ENCODE assay signal across 8 cellular contexts in the genomic region with DNA sequence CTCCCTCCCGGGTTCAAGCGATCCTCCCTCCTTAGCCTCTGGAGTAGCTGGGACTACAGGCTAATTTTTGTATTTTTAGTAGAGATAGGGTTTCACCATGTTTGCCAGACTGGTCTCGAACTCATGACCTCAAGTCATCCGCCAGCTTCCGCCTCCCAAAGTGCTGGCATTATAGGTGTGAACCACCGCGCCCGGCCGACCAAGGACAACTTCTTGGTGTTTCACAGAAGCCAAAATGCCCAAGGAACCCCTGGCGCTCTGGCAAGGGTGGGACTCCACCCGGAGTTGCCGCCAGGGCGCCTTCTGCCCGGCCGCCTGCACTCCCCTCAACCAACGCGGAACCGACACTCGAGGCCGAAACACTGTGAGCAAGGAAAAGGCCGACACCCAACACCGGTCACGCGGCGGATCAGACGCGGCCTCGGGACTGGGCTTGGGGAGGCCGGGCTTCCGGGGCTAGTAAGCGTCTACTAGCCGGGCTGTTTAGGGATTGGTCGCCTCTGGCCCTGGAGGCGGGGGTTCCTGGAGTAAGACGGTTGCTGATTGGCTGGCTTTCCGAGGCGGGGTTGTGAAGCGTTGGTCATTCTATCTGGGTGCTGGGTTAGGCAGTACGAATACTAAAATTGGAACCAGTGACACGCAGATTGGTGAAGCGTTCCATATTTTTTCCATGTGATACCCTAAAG. TPM values are rescaled to one million over a fixed set of nuclear protein-coding genes. Genes with fewer than 3 reads are reported as not detected.
DNase-seq lines count a peak whose midpoint lies in the region; ATAC-seq and TF ChIP-seq lines count a peak whose summit lies in the region.

No MANE protein-coding gene starts in this region.

- CTCF ChIA-PET in activated CD8-positive, alpha-beta T cell treated with anti-CD3 and anti-CD28 coated beads for 36 hours (lab: Charles Lee), result interaction anchor here (1.0 kb wide), 1 partner anchor 11 kb away, joined by 3 read pairs; no protein-coding TSS in a partner anchor

- peak overlapping the region in 58 of 59 donors; percentile 76 to 99 (median 91) for H3K27ac ChIP-seq in dorsolateral prefrontal cortex
- peak overlapping the region; percentile 88 to 91 for H3K27ac ChIP-seq in left lung

- no peaks in the 10 kb centered on the region for H3K9me3 Mint-ChIP-seq in activated CD8-positive, alpha-beta T cell treated with anti-CD3 and anti-CD28 coated beads for 36 hours

- peaks cover 0 to 6% of the 10 kb centered on the region in 2 donors for H3K4me1 ChIP-seq in left lung

- peak overlapping the region; percentile 73 for H3K4me3 Mint-ChIP-seq in activated CD8-positive, alpha-beta T cell treated with anti-CD3 and anti-CD28 coated beads for 36 hours

- H3K4me1 Mint-ChIP-seq in activated CD8-positive, alpha-beta T cell treated with anti-CD3 and anti-CD28 coated beads for 36 hours (ENCODE audit: low read depth), result peaks cover 12% of the 10 kb centered on the region

- ATAC-seq in GM21723 (IDR thresholded peaks at IDR 0.05; ENCODE audit: unreplicated experiment) (peak; percentile 96), left lung (peak; percentile 99), HG03378 (IDR thresholded peaks at IDR 0.05; ENCODE audit: unreplicated experiment) (no peak)
- ATAC-seq in activated CD8-positive, alpha-beta T cell treated with anti-CD3 and anti-CD28 coated beads for 36 hours, result peak; percentile 100

- H3K4me3 ChIP-seq in dorsolateral prefrontal cortex (peak overlapping the region; percentile 21 to 63 (median 45)), left lung (peak overlapping the region; percentile 7 to 27)

- intact Hi-C loops in activated CD8-positive, alpha-beta T cell treated with anti-CD3 and anti-CD28 coated beads for 36 hours (cut with micrococcal nuclease), result no loop called here
- intact Hi-C loops in dorsolateral prefrontal cortex (cut with DNase I) (no loop called here), left lung (cut with DNase I) (no loop called here)

- DNase-seq in Caki2 (ENCODE audit: low read depth) (peak; percentile 95), NCI-H187 (lab: John Stamatoyannopoulos, UW) (peak; percentile 41 to 74), dorsolateral prefrontal cortex (peak; percentile 93 to 99 (median 98)), left lung (peak; percentile 97)
- DNase-seq in activated CD8-positive, alpha-beta T cell treated with anti-CD3 and anti-CD28 coated beads for 36 hours, result peak; percentile 94
- DNase-seq in stimulated activated CD4-positive, alpha-beta T cell treated with anti-CD3 and anti-CD28 coated beads, Interleukin-1b, Interleukin-23, amount 100 ng/mL, for 48 hours, result peak; percentile 90

- peak overlapping the region; percentile 75 for H3K27ac Mint-ChIP-seq in activated CD8-positive, alpha-beta T cell treated with anti-CD3 and anti-CD28 coated beads for 36 hours

- no peak for TF ChIP-seq CTCF in activated CD8-positive, alpha-beta T cell treated with anti-CD3 and anti-CD28 coated beads for 36 hours (IDR thresholded peaks at IDR 0.05)
- TF ChIP-seq CTCF in dorsolateral prefrontal cortex (IDR thresholded peaks at IDR 0.05 in 54 of 56, conservative IDR thresholded peaks at IDR 0.05 in 2 of 56; ENCODE audit: low read depth in 1 of 56, partially characterized antibody in 56 of 56) (peak in 28 of 56 donors; percentile 6 to 43 (median 26)), left lung (IDR thresholded peaks at IDR 0.05) (peak in 1 of 2 donors; percentile 22)

- no peaks in the 10 kb centered on the region for H3K36me3 Mint-ChIP-seq in activated CD8-positive, alpha-beta T cell treated with anti-CD3 and anti-CD28 coated beads for 36 hours (ENCODE audit: low read depth)

- in situ Hi-C loops in Caki2 (cut with HindIII; ENCODE audit: low pct_unique_long_range_greater_than_20kb, low sequenced_read_pairs), result no loop called here

- H3K27me3 ChIP-seq in dorsolateral prefrontal cortex, result no peaks in the 10 kb centered on the region
- H3K27me3 ChIP-seq in left lung, result no peaks in the 10 kb centered on the region

- H3K36me3 ChIP-seq in left lung, result no peaks in the 10 kb centered on the region

- POLR2A ChIA-PET in activated CD8-positive, alpha-beta T cell treated with anti-CD3 and anti-CD28 coated beads for 36 hours (lab: Charles Lee), result no interaction called here

- no peaks in the 10 kb centered on the region for H3K27me3 Mint-ChIP-seq in activated CD8-positive, alpha-beta T cell treated with anti-CD3 and anti-CD28 coated beads for 36 hours

- H3K9me3 ChIP-seq in left lung, result no peaks in the 10 kb centered on the region

RNA-seq across cellular contexts. Expression of a gene that starts 7.7 kb away (rescaled TPM):
- not detected in 2 replicates for total RNA-seq in Caki2 (2014; rRNA removed; shearing (Covaris generic); ENCODE audit: low replicate concordance)
- under 1 TPM in 1 of 2 experiments, not detected in 1; 0.11 TPM for total RNA-seq in activated CD8-positive, alpha-beta T cell treated with anti-CD3 and anti-CD28 coated beads for 36 hours
- total RNA-seq in dorsolateral prefrontal cortex (1 to 10 TPM in 12 of 120 experiments, under 1 TPM in 92, not detected in 16; 0.11 to 1.7 (median 0.55) TPM), left lung (1 to 10 TPM in 1 of 2 donors, under 1 TPM in 1; 0.35 to 7.6 TPM)

RNA-seq across cellular contexts. Expression of a gene that starts 16.3 kb away (rescaled TPM):
- 15.6 and 58.3 TPM in 2 replicates for total RNA-seq in Caki2 (2014; rRNA removed; shearing (Covaris generic); ENCODE audit: low replicate concordance)
- total RNA-seq in activated CD8-positive, alpha-beta T cell treated with anti-CD3 and anti-CD28 coated beads for 36 hours, result 10 to 100 TPM; 15.9 to 16.0 TPM
- total RNA-seq in dorsolateral prefrontal cortex, result 10 to 100 TPM in 94 of 120 experiments, 1 to 10 TPM in 26; 4.2 to 19.6 (median 11.9) TPM
- total RNA-seq in left lung, result 10 to 100 TPM; 17.1 to 20.2 TPM

RNA-seq across cellular contexts. Expression of a gene that starts 16.8 kb away (rescaled TPM):
- total RNA-seq in Caki2 (2014; rRNA removed; shearing (Covaris generic); ENCODE audit: low replicate concordance), result 0.67 TPM in 1 of 2 replicates, not detected in the other
- total RNA-seq in activated CD8-positive, alpha-beta T cell treated with anti-CD3 and anti-CD28 coated beads for 36 hours, result 1 to 10 TPM; 2.1 to 2.3 TPM
- total RNA-seq in dorsolateral prefrontal cortex, result 1 to 10 TPM in 3 of 120 experiments, under 1 TPM in 107, not detected in 10; 0.15 to 1.4 (median 0.47) TPM
- 1 to 10 TPM in 1 of 2 donors, under 1 TPM in 1; 0.15 to 1.0 TPM for total RNA-seq in left lung

RNA-seq across cellular contexts. Expression of a gene that starts 36.0 kb away (rescaled TPM):
- 2.3 and 2.6 TPM in 2 replicates for total RNA-seq in Caki2 (2014; rRNA removed; shearing (Covaris generic); ENCODE audit: low replicate concordance)
- 10 to 100 TPM; 14.4 to 16.1 TPM for total RNA-seq in activated CD8-positive, alpha-beta T cell treated with anti-CD3 and anti-CD28 coated beads for 36 hours
- total RNA-seq in dorsolateral prefrontal cortex (10 to 100 TPM in 101 of 120 experiments, 1 to 10 TPM in 19; 7.7 to 18.6 (median 12.5) TPM), left lung (10 to 100 TPM; 19.5 to 21.8 TPM)
